In genomic region chr4:189845145-189845846, GRCh38 we compare ENCODE assay signal across 33 cellular contexts.
DNase-seq lines count a peak whose midpoint lies in the region; ATAC-seq, FAIRE-seq and TF ChIP-seq lines count a peak whose summit lies in the region.
"Had no signal": no experiment of that assay in that cellular context is flagged by ENCODE, and none has a peak within 500 bp of the region (broad histone marks: within the 10 kb centered on the region; RNA-seq: fewer than 3 reads in every experiment).

No MANE protein-coding gene starts in this region.

- H3K4me3 ChIP-seq in PC-3 (ENCODE audit: low read length) (no peak overlapping the region), K562 (no peak overlapping the region), smooth muscle cell (no peak overlapping the region)
- H3K4me3 ChIP-seq: esophagus muscularis mucosa, GM23338, Peyer's patch, psoas muscle, SJSA1, upper lobe of left lung had no signal

- in situ Hi-C loops in K562 (cut with MboI): no loop called here

- H3K4me2 ChIP-seq in PC-3 (ENCODE audit: low read length) (no peak overlapping the region), K562 (ENCODE audit: insufficient read depth, low read length) (no peak overlapping the region), smooth muscle cell (peak overlapping the region; percentile 59)
- H3K4me2 ChIP-seq: GM23338 had no signal

- H3K9me1 ChIP-seq in K562 (ENCODE audit: control insufficient read depth, insufficient read depth, low read length): no peaks in the 10 kb centered on the region

- H3K27ac ChIP-seq in PC-3 (ENCODE audit: low read length): no peak overlapping the region
- no peak overlapping the region for H3K27ac ChIP-seq in K562 (ENCODE audit: extremely low read depth, low read depth, low read length)
- H3K27ac ChIP-seq in smooth muscle cell (ENCODE audit: low read depth): no peak overlapping the region
- H3K27ac ChIP-seq: esophagus muscularis mucosa, Peyer's patch, psoas muscle, SJSA1, upper lobe of left lung had no signal

- POLR2A ChIA-PET in PC-3 (lab: Charles Lee; ENCODE audit: unreplicated experiment) (no interaction called here), K562 (lab: Yijun Ruan, JAX) (no interaction called here)

- H3K9me3 ChIP-seq in PC-3 (ENCODE audit: low read length): no peaks in the 10 kb centered on the region
- no peaks in the 10 kb centered on the region for H3K9me3 ChIP-seq in K562 (replicated peaks; ENCODE audit: control insufficient read depth, insufficient read depth, low read depth, low read length)
- no peaks in the 10 kb centered on the region for H3K9me3 ChIP-seq in smooth muscle cell (replicated peaks; ENCODE audit: low read depth)
- H3K9me3 ChIP-seq: esophagus muscularis mucosa, Peyer's patch, psoas muscle, upper lobe of left lung had no signal

- H4K20me1 ChIP-seq in PC-3 (ENCODE audit: low read length): no peaks in the 10 kb centered on the region
- H4K20me1 ChIP-seq in K562 (replicated peaks; ENCODE audit: control insufficient read depth, insufficient read depth, low read length): no peaks in the 10 kb centered on the region
- H4K20me1 ChIP-seq in smooth muscle cell (ENCODE audit: low read depth): no peaks in the 10 kb centered on the region

- DNase-seq in GM03348 (ENCODE audit: low spot score) (peak; percentile 47), PC-3 (peak; percentile 2), K562 (ENCODE audit: extremely low read depth in 1 of 4, low spot score in 3 of 4) (no peak), smooth muscle cell (lab: John Stamatoyannopoulos, UW; ENCODE audit: unreplicated experiment) (no peak), NOMO-1 treated with dmso at 0.1 percent for 144 hours (lab: John Stamatoyannopoulos, UW; ENCODE audit: unreplicated experiment) (no peak), left ventricle myocardium superior (no peak), T1000 (lab: John Stamatoyannopoulos, UW) (no peak), NCI-H2107 (lab: John Stamatoyannopoulos, UW) (no peak)
- DNase-seq: activated B cell treated with CpG ODN at 0.5 μM for 24 hours; activated CD8-positive, alpha-beta memory T cell treated with anti-CD3 and anti-CD28 coated beads, Interleukin-2, amount 10 ng/mL, durations not matched to agents 7 days and 5 days; activated naive CD8-positive, alpha-beta T cell treated with anti-CD3 and anti-CD28 coated beads, Interleukin-2, amount 50 U/mL, for 24 hours; activated T-cell treated with anti-CD3 and anti-CD28 coated beads, Interleukin-2, amount 50 U/mL, for 48 hours; C1 segment of cervical spinal cord; COR-L47; dermis blood vessel endothelial cell; DMS53; GDM1; hippocampal formation; left cardiac atrium; NCI-H1436; NCI-H2081; NCI-H345; NCI-H748 treated with DMSO at 0.1 percent for 48 hours; Peyer's patch; psoas muscle; stimulated activated CD4-positive, alpha-beta T cell treated with anti-CD3 and anti-CD28 coated beads, Interleukin-15, amount 100 ng/mL, for 24 hours; stimulated activated CD4-positive, alpha-beta T cell treated with anti-CD3 and anti-CD28 coated beads, Interleukin-4, amount 100 ng/mL, for 4 hours; substantia nigra had no signal

- no peak for TF ChIP-seq POLR2A in K562 (conservative IDR thresholded peaks at IDR 0.05)

- no peak for TF ChIP-seq CTCF in PC-3 (conservative IDR thresholded peaks at IDR 0.05; ENCODE audit: low read depth, low read length)
- TF ChIP-seq CTCF in K562 (IDR thresholded peaks at IDR 0.05 in 2 of 3, conservative IDR thresholded peaks at IDR 0.05 in 1 of 3; ENCODE audit: insufficient read depth in 2 of 3, low read depth in 1 of 3, low read length in 3 of 3): no peak
- no peak for TF ChIP-seq CTCF in smooth muscle cell (IDR thresholded peaks at IDR 0.05; ENCODE audit: borderline replicate concordance, insufficient read depth, poor library complexity, severe bottlenecking)

- H3K9ac ChIP-seq in PC-3 (ENCODE audit: low read length) (no peak overlapping the region), K562 (ENCODE audit: insufficient read depth in 1 of 2, low read depth in 2 of 2, low read length in 2 of 2) (no peak overlapping the region), smooth muscle cell (ENCODE audit: low read depth) (no peak overlapping the region)

- no peak for TF ChIP-seq RAD21 in K562 (CRISPR knock-in tag; conservative IDR thresholded peaks at IDR 0.05 in 1 of 2, IDR thresholded peaks at IDR 0.05 in 1 of 2)

- H3K36me3 ChIP-seq in PC-3 (ENCODE audit: low read depth, low read length): no peaks in the 10 kb centered on the region
- no peaks in the 10 kb centered on the region for H3K36me3 ChIP-seq in K562 (ENCODE audit: control insufficient read depth, insufficient read depth, low read length)
- H3K36me3 ChIP-seq in smooth muscle cell (ENCODE audit: low read depth): no peaks in the 10 kb centered on the region
- H3K36me3 ChIP-seq: esophagus muscularis mucosa, Peyer's patch, SJSA1, upper lobe of left lung had no signal

- H2AFZ ChIP-seq in PC-3 (ENCODE audit: low read length): no peak overlapping the region
- H2AFZ ChIP-seq in K562 (ENCODE audit: low read depth, low read length): no peak overlapping the region
- H2AFZ ChIP-seq in smooth muscle cell (ENCODE audit: low read depth): no peak overlapping the region
- H2AFZ ChIP-seq: GM23338 had no signal

- H3K79me2 ChIP-seq in PC-3 (ENCODE audit: low read length): no peaks in the 10 kb centered on the region
- no peaks in the 10 kb centered on the region for H3K79me2 ChIP-seq in K562 (ENCODE audit: control insufficient read depth, insufficient read depth, low read length)
- no peaks in the 10 kb centered on the region for H3K79me2 ChIP-seq in smooth muscle cell (ENCODE audit: low read depth)

- BruUV-seq in PC-3 (replicated peaks; lab: Mats Ljungman, UMichigan): no TSS peak
- no TSS peak for BruUV-seq in K562 (replicated peaks; lab: Mats Ljungman, UMichigan)

- H3K27me3 ChIP-seq in PC-3 (ENCODE audit: low read length) (0 out of 2 replicates have a peak, but pooled peaks cover 2% of the 10 kb centered on the region), K562 (ENCODE audit: control insufficient read depth in 2 of 2, insufficient read depth in 2 of 2, low read length in 2 of 2) (peaks cover 0 to 10% of the 10 kb centered on the region in 2 experiments; a peak in 1 of 5 replicates), smooth muscle cell (ENCODE audit: low read depth) (no peaks in the 10 kb centered on the region)
- H3K27me3 ChIP-seq: esophagus muscularis mucosa, Peyer's patch, SJSA1, upper lobe of left lung had no signal

- TF ChIP-seq EP300 in K562 (IDR thresholded peaks at IDR 0.05; ENCODE audit: low read length): no peak

- H3F3A ChIP-seq in PC-3 (ENCODE audit: low read length, unreplicated experiment) (no peaks in the 10 kb centered on the region), smooth muscle cell (ENCODE audit: low read depth) (no peaks in the 10 kb centered on the region)

- H3K4me1 ChIP-seq in PC-3 (ENCODE audit: insufficient read depth, low read length): no peaks in the 10 kb centered on the region
- no peaks in the 10 kb centered on the region for H3K4me1 ChIP-seq in K562 (replicated peaks in 1 of 2; ENCODE audit: control insufficient read depth in 2 of 2, insufficient read depth in 2 of 2, low read length in 2 of 2)
- H3K4me1 ChIP-seq in smooth muscle cell (ENCODE audit: low read depth): no peaks in the 10 kb centered on the region
- H3K4me1 ChIP-seq: esophagus muscularis mucosa, Peyer's patch, psoas muscle, SJSA1, upper lobe of left lung had no signal

- ATAC-seq in PC-3 (no peak), K562 (no peak), left ventricle myocardium superior (no peak)
- ATAC-seq: activated CD8-positive, alpha-beta memory T cell treated with anti-CD3 and anti-CD28 coated beads, Interleukin-2, amount 10 ng/mL, durations not matched to agents 7 days and 5 days; activated naive CD8-positive, alpha-beta T cell treated with anti-CD3 and anti-CD28 coated beads, Interleukin-2, amount 50 U/mL, for 24 hours; GM23338; left cardiac atrium; psoas muscle; sciatic nerve had no signal

- CTCF ChIA-PET in PC-3 (lab: Charles Lee): no interaction called here
- CTCF ChIA-PET in K562 (lab: Yijun Ruan, JAX; ENCODE audit: low intra/inter-chr PET ratio): no interaction called here

- intact Hi-C loops in PC-3 (cut with micrococcal nuclease) (no loop called here), K562 (cut with micrococcal nuclease) (no loop called here), left ventricle myocardium superior (cut with micrococcal nuclease) (no loop called here)

- FAIRE-seq in K562 (lab: Jason Lieb, UNC): no peak

- no peaks in the 10 kb centered on the region for H3K9me2 ChIP-seq in PC-3 (replicated peaks; ENCODE audit: low read length)

- 0% methylated on average over 2 of the region's 2 CpGs for WGBS in K562 (ENCODE audit: insufficient coverage, low coverage, missing lambda C conversion rate)
- WGBS in smooth muscle cell (ENCODE audit: low lambda C conversion rate): 39% methylated on average over 2 of the region's 2 CpGs

TF ChIP-seq in K562, 482 proteins besides CTCF, POLR2A, EP300 and RAD21 (continues in another document):
- TF ChIP-seq CHCHD3 (CRISPR knock-in tag; IDR thresholded peaks at IDR 0.05) (no peak), ZNF561 (CRISPR knock-in tag; conservative IDR thresholded peaks at IDR 0.05) (no peak), MCM3 (IDR thresholded peaks at IDR 0.05) (no peak), MEIS2 (IDR thresholded peaks at IDR 0.05; ENCODE audit: partially characterized antibody) (peak; percentile 70), ZBTB9 (CRISPR knock-in tag; IDR thresholded peaks at IDR 0.05) (no peak), CEBPG (CRISPR knock-in tag; IDR thresholded peaks at IDR 0.05) (no peak), CEBPG (tag; conservative IDR thresholded peaks at IDR 0.05 in 1 of 2, IDR thresholded peaks at IDR 0.05 in 1 of 2) (0 out of 4 replicates have a peak, but pooled peaks of 1 of the 2 experiments have one; percentile 17)

Comparison
In these comparisons a context has a peak if more than half of its experiments do, and no peak if none do; other contexts are left out.
1. DNase-seq: peak in GM03348 (single experiment) and PC-3 (single experiment); none in K562 (0 of 4), smooth muscle cell (single experiment), NOMO-1 treated with dmso at 0.1 percent for 144 hours (single experiment), left ventricle myocardium superior (single experiment), T1000 (single experiment) and NCI-H2107 (single experiment).